In the genomic region with DNA sequence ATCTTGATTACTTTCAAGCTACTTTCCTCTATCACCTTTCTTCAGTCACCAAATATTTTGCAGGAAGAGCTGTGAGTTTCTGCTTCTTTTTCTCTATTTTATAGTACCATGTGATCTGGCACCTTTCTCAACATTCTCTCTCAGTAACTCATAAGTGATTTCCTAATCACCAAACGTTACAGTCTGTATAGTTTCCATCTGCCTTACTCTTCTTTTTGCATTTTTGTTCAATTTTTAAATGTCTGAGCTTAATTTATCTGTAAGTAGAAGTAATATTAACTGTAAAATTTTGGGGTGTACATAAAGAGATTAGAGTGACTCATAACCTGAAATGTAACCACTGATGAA, we compare ENCODE assay signal across 24 cellular contexts.
DNase-seq lines count a peak whose midpoint lies in the region; FAIRE-seq and TF ChIP-seq lines count a peak whose summit lies in the region.
"Had no signal": no experiment of that assay in that cellular context is flagged by ENCODE, and none has a peak within 500 bp of the region (broad histone marks: within the 10 kb centered on the region; RNA-seq: fewer than 3 reads in every experiment).

No MANE protein-coding gene starts in this region.

- H3K27ac ChIP-seq in ACC112 (ENCODE audit: low read depth, low read length) (peak overlapping the region; percentile 46), GM23248 (peak overlapping the region; percentile 49), astrocyte (ENCODE audit: low read depth, low read length) (no peak overlapping the region)
- H3K27ac ChIP-seq: body of pancreas, neutrophil, RWPE1 had no signal

- H3K79me2 ChIP-seq in ACC112 (ENCODE audit: control insufficient read depth, insufficient read depth, low read length, unreplicated experiment) (no peaks in the 10 kb centered on the region), GM23248 (ENCODE audit: insufficient read depth) (no peaks in the 10 kb centered on the region), astrocyte (ENCODE audit: insufficient read depth, low read length) (no peaks in the 10 kb centered on the region)

- no peaks in the 10 kb centered on the region for H3K9me3 Mint-ChIP-seq in astrocyte (ENCODE audit: unreplicated experiment)

- 0 to 2% methylated on average over 1 of the region's 1 CpG for whole genome bisulfite sequencing in GM23248 (ENCODE audit: low coverage in 1 of 2, low lambda C conversion rate in 2 of 2, missing lambda C conversion rate in 2 of 2), 2 experiments

- peak; percentile 81 for DNase-seq in GM23248
- DNase-seq in astrocyte (ENCODE audit: low read depth), result peak; percentile 61
- peak; percentile 68 for DNase-seq in fibroblast of the aortic adventitia (ENCODE audit: low read depth)
- no peak for DNase-seq in T-helper 2 cell
- no peak for DNase-seq in stimulated activated CD4-positive, alpha-beta T cell treated with anti-CD3 and anti-CD28 coated beads, Interleukin-15, amount 100 ng/mL, for 24 hours
- no peak for DNase-seq in NCI-H2171 treated with DMSO at 0.1 percent for 48 hours (lab: John Stamatoyannopoulos, UW)
- DNase-seq in NCI-H2029 treated with DMSO at 0.1 percent for 48 hours (lab: John Stamatoyannopoulos, UW), result no peak
- DNase-seq: ACHN; activated CD4-positive, CD25-positive, alpha-beta regulatory T cell treated with anti-CD3 and anti-CD28 coated beads, Interleukin-2, amount 50 U/mL, for 72 hours; activated naive CD4-positive, alpha-beta T cell treated with anti-CD3 and anti-CD28 coated beads, Interleukin-2, amount 50 U/mL, for 16 hours; activated T-cell treated with anti-CD3 and anti-CD28 coated beads, Interleukin-2, amount 50 U/mL, for 48 hours; body of pancreas; CD8-positive, alpha-beta T cell; Kasumi-1; kidney glomerular epithelial cell; NCI-H1105; NCI-H2081 treated with DMSO at 0.1 percent for 48 hours; NCI-H510A treated with DMSO at 0.1 percent for 48 hours had no signal

- H3K9me3 ChIP-seq in GM23248 (ENCODE audit: low read depth), result no peaks in the 10 kb centered on the region
- H3K9me3 ChIP-seq in astrocyte (ENCODE audit: insufficient read depth, low read depth, low read length), result no peaks in the 10 kb centered on the region
- H3K9me3 ChIP-seq: neutrophil had no signal

- H3K4me3 Mint-ChIP-seq in astrocyte (ENCODE audit: unreplicated experiment), result no peak overlapping the region
- H3K4me3 Mint-ChIP-seq: CD8-positive, alpha-beta T cell had no signal

- no peak overlapping the region for H3K27ac Mint-ChIP-seq in astrocyte (ENCODE audit: unreplicated experiment)
- H3K27ac Mint-ChIP-seq: CD8-positive, alpha-beta T cell had no signal

- H4K20me1 ChIP-seq in GM23248 (ENCODE audit: insufficient read depth), result no peaks in the 10 kb centered on the region
- H4K20me1 ChIP-seq in astrocyte (ENCODE audit: insufficient read depth, low read length), result no peaks in the 10 kb centered on the region

- peak overlapping the region; percentile 60; the same call in 1 of the 2 replicates for H3K4me3 ChIP-seq in ACC112 (ENCODE audit: low read depth, low read length)
- H3K4me3 ChIP-seq in GM23248, result peak overlapping the region; percentile 56
- no peak overlapping the region for H3K4me3 ChIP-seq in astrocyte (ENCODE audit: insufficient read depth, low read depth, low read length)
- no peak overlapping the region for H3K4me3 ChIP-seq in fibroblast of the aortic adventitia (ENCODE audit: low read depth, low read length)
- H3K4me3 ChIP-seq: body of pancreas had no signal

- peaks cover 20% of the 10 kb centered on the region for H3F3A ChIP-seq in GM23248 (ENCODE audit: insufficient read depth)

- H3K27me3 Mint-ChIP-seq in astrocyte (ENCODE audit: low read depth, unreplicated experiment), result no peaks in the 10 kb centered on the region

- in situ Hi-C loops in GM23248 (cut with MboI), result no loop called here

- FAIRE-seq in astrocyte (lab: Jason Lieb, UNC), result peak; percentile 73
- FAIRE-seq: colon, endometrium, urothelium cell line had no signal

- no peak for TF ChIP-seq CTCF in astrocyte (IDR thresholded peaks at IDR 0.05; ENCODE audit: insufficient read depth, low read depth, low read length)
- no peak for TF ChIP-seq CTCF in fibroblast of the aortic adventitia (IDR thresholded peaks at IDR 0.05; ENCODE audit: insufficient read depth, low read length)

- H3K36me3 ChIP-seq in ACC112 (ENCODE audit: insufficient read depth, low read length) (no peaks in the 10 kb centered on the region), GM23248 (ENCODE audit: low read depth) (no peaks in the 10 kb centered on the region), astrocyte (ENCODE audit: insufficient read depth, low read length) (no peaks in the 10 kb centered on the region)
- H3K36me3 ChIP-seq: neutrophil had no signal

- H3K27me3 ChIP-seq in ACC112 (ENCODE audit: insufficient read depth, low read length) (no peaks in the 10 kb centered on the region), GM23248 (replicated peaks; ENCODE audit: insufficient read depth) (no peaks in the 10 kb centered on the region), astrocyte (ENCODE audit: insufficient read depth, low read length) (no peaks in the 10 kb centered on the region)
- H3K27me3 ChIP-seq: body of pancreas, neutrophil had no signal

- H3K4me2 ChIP-seq in GM23248 (ENCODE audit: unreplicated experiment), result peak overlapping the region; percentile 76
- no peak overlapping the region for H3K4me2 ChIP-seq in astrocyte (ENCODE audit: low read length)

- H3K36me3 Mint-ChIP-seq in astrocyte (ENCODE audit: low read depth, unreplicated experiment), result no peaks in the 10 kb centered on the region
- H3K36me3 Mint-ChIP-seq: CD8-positive, alpha-beta T cell had no signal

- H3K9ac ChIP-seq in GM23248 (peak overlapping the region; percentile 4), astrocyte (ENCODE audit: low read length) (no peak overlapping the region)

- H3K4me1 Mint-ChIP-seq in astrocyte (ENCODE audit: low read depth, unreplicated experiment), result peaks cover 6% of the 10 kb centered on the region

- H2AFZ ChIP-seq in ACC112 (ENCODE audit: low read length, unreplicated experiment), result peak overlapping the region; percentile 95
- peak overlapping the region; percentile 68 for H2AFZ ChIP-seq in GM23248
- H2AFZ ChIP-seq in astrocyte (ENCODE audit: low read depth, low read length), result no peak overlapping the region

- no peaks in the 10 kb centered on the region for H3K9me2 ChIP-seq in GM23248 (ENCODE audit: insufficient read depth)

- peaks cover 12% of the 10 kb centered on the region for H3K4me1 ChIP-seq in ACC112 (ENCODE audit: control insufficient read depth, insufficient read depth, low read length, unreplicated experiment)
- peaks cover 18% of the 10 kb centered on the region for H3K4me1 ChIP-seq in GM23248 (ENCODE audit: insufficient read depth)
- H3K4me1 ChIP-seq in astrocyte (ENCODE audit: insufficient read depth, low read length), result no peaks in the 10 kb centered on the region
- H3K4me1 ChIP-seq: body of pancreas had no signal

Comparison
In these comparisons a context has a peak if more than half of its experiments do, and no peak if none do; other contexts are left out.
1. H3K4me3 ChIP-seq: peak in ACC112 (single experiment) and GM23248 (single experiment); none in astrocyte (single experiment) and fibroblast of the aortic adventitia (single experiment).
2. DNase-seq: peak in GM23248 (single experiment), astrocyte (single experiment) and fibroblast of the aortic adventitia (single experiment); none in T-helper 2 cell (0 of 5), stimulated activated CD4-positive, alpha-beta T cell treated with anti-CD3 and anti-CD28 coated beads, Interleukin-15, amount 100 ng/mL, for 24 hours (single experiment), NCI-H2171 treated with DMSO at 0.1 percent for 48 hours (single experiment) and NCI-H2029 treated with DMSO at 0.1 percent for 48 hours (single experiment).